In genomic region chr19:30318261-30318660, GRCh38 we compare ENCODE assay signal across 25 cellular contexts. TPM values are rescaled to one million over a fixed set of nuclear protein-coding genes. Genes with fewer than 3 reads are reported as not detected.
"Had no signal": no experiment of that assay in that cellular context is flagged by ENCODE, and none has a peak within 500 bp of the region (broad histone marks: within the 10 kb centered on the region; RNA-seq: fewer than 3 reads in every experiment).

No MANE protein-coding gene starts in this region.

- H3K27ac Mint-ChIP-seq: IgD-negative memory B cell had no signal

- H3K27me3 Mint-ChIP-seq: IgD-negative memory B cell had no signal

- H3K4me1 ChIP-seq: SJSA1 had no signal

- H3K9me3 ChIP-seq: SJSA1 had no signal

- H3K4me3 ChIP-seq: K562, SJSA1, SK-N-MC had no signal

- H3K4me1 Mint-ChIP-seq: IgD-negative memory B cell had no signal

- H3K4me2 ChIP-seq: KMS-11 had no signal

- H3K9ac ChIP-seq: KMS-11 had no signal

- H3K36me3 ChIP-seq: SJSA1 had no signal

- H3K27me3 ChIP-seq: SJSA1 had no signal

- FAIRE-seq: K562, RCC 7860 had no signal

- H3K4me3 Mint-ChIP-seq: IgD-negative memory B cell had no signal

- ATAC-seq: K562 had no signal

- H3K27ac ChIP-seq: KMS-11, SJSA1, SK-N-MC had no signal

- DNase-seq: NCI-H1092, NCI-H1105 treated with DMSO at 0.1 percent for 48 hours, NCI-H1417 treated with DMSO at 0.1 percent for 48 hours, NCI-H187, NCI-H2029, NCI-H2081 treated with DMSO at 0.1 percent for 48 hours, NCI-H2171, NCI-H226, NCI-H446, NCI-H510A, NCI-H524 treated with DMSO at 0.1 percent for 48 hours, NCI-H69, NCI-H774, Right ventricle myocardium superior, RPMI8226, SIG-M5 had no signal

RNA-seq across cellular contexts. Expression of gene ZNF536, which starts 53.9 kb away (rescaled TPM):
- total RNA-seq: HT1080, K562, LHCN-M2, MCF 10A had no signal
- polyA plus RNA-seq: IgD-negative memory B cell, K562 had no signal
